12 cellular contexts compared by ENCODE assay signal in genomic region chr12:102220736-102221135, GRCh38. TPM values are rescaled to one million over a fixed set of nuclear protein-coding genes. Genes with fewer than 3 reads are reported as not detected.
"Had no signal": no experiment of that assay in that cellular context is flagged by ENCODE, and none has a peak within 500 bp of the region (broad histone marks: within the 10 kb centered on the region; RNA-seq: fewer than 3 reads in every experiment).

No MANE protein-coding gene starts in this region.

- DNase-seq: GM23248, GOT3, H7, H9, HCEC 1CT, HFFc6 had no signal

- H3K4me3 ChIP-seq: GM23248, GM23338, HAP-1 had no signal

- H3K9ac ChIP-seq: GM23248 had no signal

- H3K4me2 ChIP-seq: GM23338 had no signal

- H3K27ac ChIP-seq: GM23248 had no signal

- ATAC-seq: GM23338, HCT116 had no signal

- H3K4me1 ChIP-seq: HAP-1 had no signal

- H3K9me3 ChIP-seq: HAP-1 had no signal

- H2AFZ ChIP-seq: GM23248, GM23338 had no signal

- H3K36me3 ChIP-seq: HAP-1 had no signal

- FAIRE-seq: H1, H54 had no signal

RNA-seq across cellular contexts. Expression of gene PMCH, which starts 23.1 kb away (rescaled TPM):
- total RNA-seq: GM23248, GM23338, H1, H4, H7, H9, HFFc6 had no signal
- polyA plus RNA-seq: GM23248, H1 had no signal
